In genomic region chr12:53113951-53114350, GRCh38 we compare ENCODE assay signal across 1 cellular context.
TF ChIP-seq lines count a peak whose summit lies in the region.

No MANE protein-coding gene starts in this region.

TF ChIP-seq in GM23338, 12 proteins besides CTCF, POLR2A, EP300 and RAD21 (continued from another document):
- TF ChIP-seq, protein P1, sequence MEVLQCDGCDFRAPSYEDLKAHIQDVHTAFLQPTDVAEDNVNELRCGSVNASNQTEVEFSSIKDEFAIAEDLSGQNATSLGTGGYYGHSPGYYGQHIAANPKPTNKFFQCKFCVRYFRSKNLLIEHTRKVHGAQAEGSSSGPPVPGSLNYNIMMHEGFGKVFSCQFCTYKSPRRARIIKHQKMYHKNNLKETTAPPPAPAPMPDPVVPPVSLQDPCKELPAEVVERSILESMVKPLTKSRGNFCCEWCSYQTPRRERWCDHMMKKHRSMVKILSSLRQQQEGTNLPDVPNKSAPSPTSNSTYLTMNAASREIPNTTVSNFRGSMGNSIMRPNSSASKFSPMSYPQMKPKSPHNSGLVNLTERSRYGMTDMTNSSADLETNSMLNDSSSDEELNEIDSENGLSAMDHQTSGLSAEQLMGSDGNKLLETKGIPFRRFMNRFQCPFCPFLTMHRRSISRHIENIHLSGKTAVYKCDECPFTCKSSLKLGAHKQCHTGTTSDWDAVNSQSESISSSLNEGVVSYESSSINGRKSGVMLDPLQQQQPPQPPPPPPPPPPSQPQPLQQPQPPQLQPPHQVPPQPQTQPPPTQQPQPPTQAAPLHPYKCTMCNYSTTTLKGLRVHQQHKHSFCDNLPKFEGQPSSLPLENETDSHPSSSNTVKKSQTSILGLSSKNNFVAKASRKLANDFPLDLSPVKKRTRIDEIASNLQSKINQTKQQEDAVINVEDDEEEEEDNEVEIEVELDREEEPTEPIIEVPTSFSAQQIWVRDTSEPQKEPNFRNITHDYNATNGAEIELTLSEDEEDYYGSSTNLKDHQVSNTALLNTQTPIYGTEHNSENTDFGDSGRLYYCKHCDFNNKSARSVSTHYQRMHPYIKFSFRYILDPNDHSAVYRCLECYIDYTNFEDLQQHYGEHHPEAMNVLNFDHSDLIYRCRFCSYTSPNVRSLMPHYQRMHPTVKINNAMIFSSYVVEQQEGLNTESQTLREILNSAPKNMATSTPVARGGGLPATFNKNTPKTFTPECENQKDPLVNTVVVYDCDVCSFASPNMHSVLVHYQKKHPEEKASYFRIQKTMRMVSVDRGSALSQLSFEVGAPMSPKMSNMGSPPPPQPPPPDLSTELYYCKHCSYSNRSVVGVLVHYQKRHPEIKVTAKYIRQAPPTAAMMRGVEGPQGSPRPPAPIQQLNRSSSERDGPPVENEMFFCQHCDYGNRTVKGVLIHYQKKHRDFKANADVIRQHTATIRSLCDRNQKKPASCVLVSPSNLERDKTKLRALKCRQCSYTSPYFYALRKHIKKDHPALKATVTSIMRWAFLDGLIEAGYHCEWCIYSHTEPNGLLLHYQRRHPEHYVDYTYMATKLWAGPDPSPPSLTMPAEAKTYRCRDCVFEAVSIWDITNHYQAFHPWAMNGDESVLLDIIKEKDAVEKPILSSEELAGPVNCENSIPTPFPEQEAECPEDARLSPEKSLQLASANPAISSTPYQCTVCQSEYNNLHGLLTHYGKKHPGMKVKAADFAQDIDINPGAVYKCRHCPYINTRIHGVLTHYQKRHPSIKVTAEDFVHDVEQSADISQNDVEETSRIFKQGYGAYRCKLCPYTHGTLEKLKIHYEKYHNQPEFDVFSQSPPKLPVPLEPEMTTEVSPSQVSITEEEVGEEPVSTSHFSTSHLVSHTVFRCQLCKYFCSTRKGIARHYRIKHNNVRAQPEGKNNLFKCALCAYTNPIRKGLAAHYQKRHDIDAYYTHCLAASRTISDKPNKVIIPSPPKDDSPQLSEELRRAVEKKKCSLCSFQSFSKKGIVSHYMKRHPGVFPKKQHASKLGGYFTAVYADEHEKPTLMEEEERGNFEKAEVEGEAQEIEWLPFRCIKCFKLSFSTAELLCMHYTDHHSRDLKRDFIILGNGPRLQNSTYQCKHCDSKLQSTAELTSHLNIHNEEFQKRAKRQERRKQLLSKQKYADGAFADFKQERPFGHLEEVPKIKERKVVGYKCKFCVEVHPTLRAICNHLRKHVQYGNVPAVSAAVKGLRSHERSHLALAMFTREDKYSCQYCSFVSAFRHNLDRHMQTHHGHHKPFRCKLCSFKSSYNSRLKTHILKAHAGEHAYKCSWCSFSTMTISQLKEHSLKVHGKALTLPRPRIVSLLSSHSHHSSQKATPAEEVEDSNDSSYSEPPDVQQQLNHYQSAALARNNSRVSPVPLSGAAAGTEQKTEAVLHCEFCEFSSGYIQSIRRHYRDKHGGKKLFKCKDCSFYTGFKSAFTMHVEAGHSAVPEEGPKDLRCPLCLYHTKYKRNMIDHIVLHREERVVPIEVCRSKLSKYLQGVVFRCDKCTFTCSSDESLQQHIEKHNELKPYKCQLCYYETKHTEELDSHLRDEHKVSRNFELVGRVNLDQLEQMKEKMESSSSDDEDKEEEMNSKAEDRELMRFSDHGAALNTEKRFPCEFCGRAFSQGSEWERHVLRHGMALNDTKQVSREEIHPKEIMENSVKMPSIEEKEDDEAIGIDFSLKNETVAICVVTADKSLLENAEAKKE (CRISPR knock-in tag; IDR thresholded peaks at IDR 0.05), result no peak
TF ChIP-seq in GM23338: peak in this region for 0.
